In the genomic region with DNA sequence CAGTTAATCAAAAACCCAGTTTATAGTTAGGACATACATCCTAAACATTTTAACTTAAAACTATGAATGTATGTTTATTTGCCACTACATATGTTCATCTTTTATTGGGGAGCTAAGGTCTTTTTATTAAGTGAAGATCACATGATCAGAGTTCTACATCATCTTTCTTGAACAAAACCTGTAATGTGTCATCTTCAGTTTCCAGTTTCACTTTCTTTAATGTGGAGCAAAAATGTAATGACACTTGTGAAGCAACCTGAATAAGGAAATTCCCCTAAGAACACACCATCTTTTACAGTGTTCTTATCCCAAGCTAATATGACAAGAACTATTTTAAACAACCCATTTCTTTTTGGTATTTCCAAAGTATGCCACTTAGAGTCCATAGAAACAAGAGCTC, we compare ENCODE assay signal across 1 cellular context.
TF ChIP-seq lines count a peak whose summit lies in the region.

No MANE protein-coding gene starts in this region.

TF ChIP-seq in GM12878, 131 proteins besides CTCF, POLR2A, EP300 and RAD21 (continued from another document):
- TF ChIP-seq, protein P1, sequence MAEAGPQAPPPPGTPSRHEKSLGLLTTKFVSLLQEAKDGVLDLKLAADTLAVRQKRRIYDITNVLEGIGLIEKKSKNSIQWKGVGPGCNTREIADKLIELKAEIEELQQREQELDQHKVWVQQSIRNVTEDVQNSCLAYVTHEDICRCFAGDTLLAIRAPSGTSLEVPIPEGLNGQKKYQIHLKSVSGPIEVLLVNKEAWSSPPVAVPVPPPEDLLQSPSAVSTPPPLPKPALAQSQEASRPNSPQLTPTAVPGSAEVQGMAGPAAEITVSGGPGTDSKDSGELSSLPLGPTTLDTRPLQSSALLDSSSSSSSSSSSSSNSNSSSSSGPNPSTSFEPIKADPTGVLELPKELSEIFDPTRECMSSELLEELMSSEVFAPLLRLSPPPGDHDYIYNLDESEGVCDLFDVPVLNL (IDR thresholded peaks at IDR 0.05; ENCODE audit: low read depth, low read length) = no peak
